1 cellular context compared by ENCODE assay signal in genomic region chr7:105012503-105013282, GRCh38.
TF ChIP-seq lines count a peak whose summit lies in the region.

No MANE protein-coding gene starts in this region.

TF ChIP-seq in GM12878, 131 proteins besides CTCF, POLR2A, EP300 and RAD21 (continued from another document and continues in another):
- TF ChIP-seq JUND (IDR thresholded peaks at IDR 0.05; ENCODE audit: low read depth, low read length) (peak; percentile 93), MEF2A (IDR thresholded peaks at IDR 0.05; ENCODE audit: insufficient read depth, low read depth, low read length) (peak; percentile 88), KAT2A (conservative IDR thresholded peaks at IDR 0.05; ENCODE audit: control insufficient read depth, low read depth, low read length) (no peak), ETV6 (conservative IDR thresholded peaks at IDR 0.05 in 1 of 2, IDR thresholded peaks at IDR 0.05 in 1 of 2; ENCODE audit: borderline replicate concordance in 1 of 2, low read depth in 1 of 2) (peak in 1 of 2 experiments; percentile 74; a peak in 1 of 4 replicates), ESRRA (IDR thresholded peaks at IDR 0.05; ENCODE audit: low read length) (peak; percentile 48; the same call in 1 of the 2 replicates), ZNF592 (IDR thresholded peaks at IDR 0.05) (no peak; the same call in 1 of the 2 replicates), HSF1 (IDR thresholded peaks at IDR 0.05; ENCODE audit: low read depth, low read length) (peak; percentile 68), ZNF274 (IDR thresholded peaks at IDR 0.05; ENCODE audit: insufficient read depth, insufficient read length) (no peak), CBX3 (IDR thresholded peaks at IDR 0.05; ENCODE audit: borderline replicate concordance, low read depth) (no peak), RUNX3 (IDR thresholded peaks at IDR 0.05; ENCODE audit: low read length) (no peak), ZNF687 (IDR thresholded peaks at IDR 0.05) (peak; percentile 87), PAX8 (IDR thresholded peaks at IDR 0.05) (peak; percentile 100), RAD51 (IDR thresholded peaks at IDR 0.05) (peak; percentile 92), CBFB (IDR thresholded peaks at IDR 0.05; ENCODE audit: low read depth) (peak; percentile 97), GATAD2B (conservative IDR thresholded peaks at IDR 0.05; ENCODE audit: low read depth) (peak; percentile 84), MXI1 (IDR thresholded peaks at IDR 0.05; ENCODE audit: low read depth, low read length) (peak; percentile 85), HDAC2 (IDR thresholded peaks at IDR 0.05) (no peak), ZBTB33 (IDR thresholded peaks at IDR 0.05) (no peak), NRF1 (conservative IDR thresholded peaks at IDR 0.05; ENCODE audit: low read depth, low read length) (no peak), ZNF217 (IDR thresholded peaks at IDR 0.05) (no peak), ZNF24 (IDR thresholded peaks at IDR 0.05) (0 out of 2 replicates have a peak, but pooled peaks have one; percentile 67), CBX5 (IDR thresholded peaks at IDR 0.05; ENCODE audit: low read depth) (no peak), SREBF1 (IDR thresholded peaks at IDR 0.05; ENCODE audit: low read length) (no peak; the same call in 1 of the 2 replicates), ZBTB40 (IDR thresholded peaks at IDR 0.05; ENCODE audit: borderline replicate concordance) (no peak), ATF3 (IDR thresholded peaks at IDR 0.05; ENCODE audit: borderline replicate concordance, extremely low read depth, low read depth, low read length) (no peak), SIX5 (IDR thresholded peaks at IDR 0.05; ENCODE audit: low read depth, low read length, severe bottlenecking) (no peak), USF2 (IDR thresholded peaks at IDR 0.05; ENCODE audit: borderline replicate concordance, low read depth, low read length) (peak; percentile 60), E2F8 (IDR thresholded peaks at IDR 0.05; ENCODE audit: low read depth, partially characterized antibody) (peak; percentile 81), SPI1 (IDR thresholded peaks at IDR 0.05; ENCODE audit: borderline replicate concordance, insufficient read depth, low read depth, low read length) (peak; percentile 58; the same call in 1 of the 2 replicates), RELB (IDR thresholded peaks at IDR 0.05; ENCODE audit: low read depth) (peak; percentile 95), MLLT1 (IDR thresholded peaks at IDR 0.05) (peak; percentile 86; the same call in 1 of the 2 replicates)
